ENCODE assay signal across 8 cellular contexts in genomic region chr12:45991289-45992249, GRCh38. TPM values are rescaled to one million over a fixed set of nuclear protein-coding genes. Genes with fewer than 3 reads are reported as not detected.
DNase-seq lines count a peak whose midpoint lies in the region; ATAC-seq and TF ChIP-seq lines count a peak whose summit lies in the region.

No MANE protein-coding gene starts in this region.

- H3K9me3 ChIP-seq in neural cell (ENCODE audit: low read length) (no peaks in the 10 kb centered on the region), stomach (no peaks in the 10 kb centered on the region)

- peak; percentile 27 for ATAC-seq in GM21381 (IDR thresholded peaks at IDR 0.05; ENCODE audit: unreplicated experiment)

- no peak overlapping the region for H3K4me2 ChIP-seq in neural cell (ENCODE audit: low read length)

- H3F3A ChIP-seq in neural cell (ENCODE audit: insufficient read depth, low read length, poor library complexity, severe bottlenecking) = no peaks in the 10 kb centered on the region

- H3K4me3 Mint-ChIP-seq in activated T-helper 2 cell treated with anti-CD3 and anti-CD28 coated beads, Interferon-gamma antibody, Interleukin-2, Interleukin-4, amounts not matched to agents 10 μg/mL and 5 μg/mL and 100 μg/mL, durations not matched to agents 14 hours and 24 hours and 36 hours (ENCODE audit: low read depth) = peak overlapping the region; percentile 93

- H3K4me1 ChIP-seq in stomach = peaks cover 18 to 39% (median 26%) of the 10 kb centered on the region in 4 donors

- H2AFZ ChIP-seq in neural cell (ENCODE audit: low read depth, low read length) = peak overlapping the region; percentile 57

- no peaks in the 10 kb centered on the region for H4K20me1 ChIP-seq in neural cell (ENCODE audit: insufficient read depth)

- in situ Hi-C loops in Caki2 (cut with HindIII; ENCODE audit: low pct_unique_long_range_greater_than_20kb, low sequenced_read_pairs) = no loop called here

- WGBS in stomach, 5 donors = 0 to 5% (median 1%) methylated on average over 53 to 71 of the region's 71 CpGs

- intact Hi-C loops in activated T-helper 2 cell treated with anti-CD3 and anti-CD28 coated beads, Interferon-gamma antibody, Interleukin-2, Interleukin-4, amounts not matched to agents 10 μg/mL and 5 μg/mL and 100 μg/mL, durations not matched to agents 14 hours and 24 hours and 36 hours (cut with micrococcal nuclease) = loop anchor here (1.0 to 10.0 kb wide), 10 partner anchors 81 to 1715 kb away; partner anchors contain the start of genes RPAP3, SLC38A1 and SLC38A2
- intact Hi-C loops in stomach (cut with DNase I; ENCODE audit: low total_unique reads) = no loop called here

- TF ChIP-seq RAD21 in neural cell (conservative IDR thresholded peaks at IDR 0.05) = no peak

- H3K27ac Mint-ChIP-seq in activated T-helper 2 cell treated with anti-CD3 and anti-CD28 coated beads, Interferon-gamma antibody, Interleukin-2, Interleukin-4, amounts not matched to agents 10 μg/mL and 5 μg/mL and 100 μg/mL, durations not matched to agents 14 hours and 24 hours and 36 hours = peak overlapping the region; percentile 98

- DNase-seq in Caki2 (ENCODE audit: low read depth) (peak; percentile 85), KG1 (lab: John Stamatoyannopoulos, UW) (peak; percentile 64), RWPE1 (ENCODE audit: low spot score) (peak; percentile 44), fibroblast of the aortic adventitia (ENCODE audit: low read depth) (peak; percentile 44), stomach (peak; percentile 75)
- DNase-seq in activated T-helper 2 cell treated with anti-CD3 and anti-CD28 coated beads, Interferon-gamma antibody, Interleukin-2, Interleukin-4, amounts not matched to agents 10 μg/mL and 5 μg/mL and 100 μg/mL, durations not matched to agents 14 hours and 24 hours and 36 hours (ENCODE audit: low spot score) = peak; percentile 70

- CTCF ChIA-PET in RWPE1 (lab: Yijun Ruan, JAX) = interaction anchor here (0.6 to 1.6 kb wide), 11 partner anchors 11 to 1687 kb away, joined by 3 to 11 read pairs (median 4); no protein-coding TSS in a partner anchor

- POLR2A ChIA-PET in RWPE1 (lab: Yijun Ruan, JAX; ENCODE audit: low non-redundant PET) = interaction anchor here (0.7 to 1.1 kb wide), 2 partner anchors 187 to 261 kb away, joined by 3 to 5 read pairs; no protein-coding TSS in a partner anchor

- no peaks in the 10 kb centered on the region for H3K9me2 ChIP-seq in neural cell (ENCODE audit: insufficient read depth, low read length)

- H3K9me3 Mint-ChIP-seq in activated T-helper 2 cell treated with anti-CD3 and anti-CD28 coated beads, Interferon-gamma antibody, Interleukin-2, Interleukin-4, amounts not matched to agents 10 μg/mL and 5 μg/mL and 100 μg/mL, durations not matched to agents 14 hours and 24 hours and 36 hours = no peaks in the 10 kb centered on the region

- peak overlapping the region; percentile 30 for H3K9ac ChIP-seq in neural cell (ENCODE audit: low read length)

- H3K4me3 ChIP-seq in fibroblast of the aortic adventitia (ENCODE audit: low read depth, low read length) = peak overlapping the region; percentile 78
- H3K4me3 ChIP-seq in neural cell (ENCODE audit: low read length) = peak overlapping the region; percentile 96
- peak overlapping the region; percentile 66 to 87 (median 79) for H3K4me3 ChIP-seq in stomach

- H3K27me3 Mint-ChIP-seq in activated T-helper 2 cell treated with anti-CD3 and anti-CD28 coated beads, Interferon-gamma antibody, Interleukin-2, Interleukin-4, amounts not matched to agents 10 μg/mL and 5 μg/mL and 100 μg/mL, durations not matched to agents 14 hours and 24 hours and 36 hours (ENCODE audit: low read depth) = peaks cover 6% of the 10 kb centered on the region

- peaks cover 15% of the 10 kb centered on the region for H3K36me3 Mint-ChIP-seq in activated T-helper 2 cell treated with anti-CD3 and anti-CD28 coated beads, Interferon-gamma antibody, Interleukin-2, Interleukin-4, amounts not matched to agents 10 μg/mL and 5 μg/mL and 100 μg/mL, durations not matched to agents 14 hours and 24 hours and 36 hours (ENCODE audit: low read depth)

- peaks cover 29% of the 10 kb centered on the region for H3K4me1 Mint-ChIP-seq in activated T-helper 2 cell treated with anti-CD3 and anti-CD28 coated beads, Interferon-gamma antibody, Interleukin-2, Interleukin-4, amounts not matched to agents 10 μg/mL and 5 μg/mL and 100 μg/mL, durations not matched to agents 14 hours and 24 hours and 36 hours (ENCODE audit: low read depth)

- H3K36me3 ChIP-seq in neural cell (ENCODE audit: insufficient read depth, low read length) (no peaks in the 10 kb centered on the region), stomach (peaks cover 0 to 4% (median 0%) of the 10 kb centered on the region in 4 donors)

- H3K79me2 ChIP-seq in neural cell (replicated peaks; ENCODE audit: insufficient read depth, low read length) = peaks cover 30% of the 10 kb centered on the region

- no peak for TF ChIP-seq CTCF in RWPE1 (conservative IDR thresholded peaks at IDR 0.05; ENCODE audit: low read depth)
- no peak for TF ChIP-seq CTCF in fibroblast of the aortic adventitia (IDR thresholded peaks at IDR 0.05; ENCODE audit: insufficient read depth, low read length)
- TF ChIP-seq CTCF in neural cell (IDR thresholded peaks at IDR 0.05; ENCODE audit: poor library complexity, severe bottlenecking) = no peak
- peak in 1 of 7 experiments; percentile 8 for TF ChIP-seq CTCF in stomach (IDR thresholded peaks at IDR 0.05)

- TF ChIP-seq EP300 in neural cell (conservative IDR thresholded peaks at IDR 0.05; ENCODE audit: poor library complexity, severe bottlenecking) (no peak), stomach (IDR thresholded peaks at IDR 0.05) (no peak)

- TF ChIP-seq POLR2A in stomach (IDR thresholded peaks at IDR 0.05) = peak in 1 of 4 donors; percentile 30

- peak overlapping the region; percentile 99 for H3K27ac ChIP-seq in RWPE1
- H3K27ac ChIP-seq in neural cell (ENCODE audit: low read length) = peak overlapping the region; percentile 21
- peak overlapping the region; percentile 88 to 100 (median 99) for H3K27ac ChIP-seq in stomach

- no peaks in the 10 kb centered on the region for H3K27me3 ChIP-seq in neural cell (ENCODE audit: insufficient read depth, low read depth, low read length)
- no peaks in the 10 kb centered on the region for H3K27me3 ChIP-seq in stomach

TF ChIP-seq in neural cell, 6 proteins besides CTCF, POLR2A, EP300 and RAD21:
- TF ChIP-seq SMC3 (conservative IDR thresholded peaks at IDR 0.05; ENCODE audit: poor library complexity) = no peak
- TF ChIP-seq MXI1 (conservative IDR thresholded peaks at IDR 0.05; ENCODE audit: poor library complexity, severe bottlenecking) = no peak
- no peak for TF ChIP-seq POLR2AphosphoS5 (IDR thresholded peaks at IDR 0.05)
- no peak for TF ChIP-seq EZH2 (IDR thresholded peaks at IDR 0.05; ENCODE audit: borderline replicate concordance, insufficient read depth, low read length, poor library complexity, severe bottlenecking)

RNA-seq across cellular contexts. Expression of gene SCAF11, which starts 1.2 kb away (rescaled TPM):
- total RNA-seq in Caki2 (2014; rRNA removed; shearing (Covaris generic); ENCODE audit: low replicate concordance) = 53.2 and 71.4 TPM in 2 replicates
- total RNA-seq in activated T-helper 2 cell treated with anti-CD3 and anti-CD28 coated beads, Interferon-gamma antibody, Interleukin-2, Interleukin-4, amounts not matched to agents 10 μg/mL and 5 μg/mL and 100 μg/mL, durations not matched to agents 14 hours and 24 hours and 36 hours = 125 and 128 TPM in 2 replicates
- total RNA-seq in fibroblast of the aortic adventitia (ENCODE audit: low replicate concordance) (134 and 341 TPM in 2 replicates), stomach (100 to 1,000 TPM in 4 of 5 donors, 10 to 100 TPM in 1; 80.8 to 246 (median 128) TPM)
- polyA plus RNA-seq in neural cell (18.4 and 20.4 TPM in 2 replicates), stomach (10 to 100 TPM; 17.4 to 27.5 (median 20.5) TPM)
- 55.5 and 77.4 TPM in 2 replicates for polyA minus RNA-seq in neural cell

Comparison
In these comparisons a context has a peak if more than half of its experiments do, and no peak if none do; other contexts are left out.
1. Peak in every context shown above with its lines: DNase-seq, ATAC-seq, H3K4me3 ChIP-seq and H3K27ac ChIP-seq.
2. H3K27ac ChIP-seq: peak in every context shown above with its lines; median percentile 99 in RWPE1; 99 in stomach; 21 in neural cell.